ENCODE assay signal across 22 cellular contexts in genomic region chr1:171532520-171532919, GRCh38. TPM values are rescaled to one million over a fixed set of nuclear protein-coding genes. Genes with fewer than 3 reads are reported as not detected.
DNase-seq lines count a peak whose midpoint lies in the region; ATAC-seq and TF ChIP-seq lines count a peak whose summit lies in the region.
"Had no signal": no experiment of that assay in that cellular context is flagged by ENCODE, and none has a peak within 500 bp of the region (broad histone marks: within the 10 kb centered on the region; RNA-seq: fewer than 3 reads in every experiment).

No MANE protein-coding gene starts in this region.

- POLR2A ChIA-PET in PC-9 (lab: Charles Lee; ENCODE audit: unreplicated experiment): interaction anchor here (0.6 kb wide), 1 partner anchor 50 kb away, joined by 5 read pairs; no protein-coding TSS in a partner anchor

- H3K27ac ChIP-seq in PC-9: no peak overlapping the region
- H3K27ac ChIP-seq: body of pancreas, gastroesophageal sphincter, neutrophil, psoas muscle, thoracic aorta, vagina had no signal

- H3K4me3 Mint-ChIP-seq in stimulated activated naive CD8-positive, alpha-beta T cell treated with anti-CD3 and anti-CD28 coated beads, Interleukin-15, Interleukin-2, amounts not matched to agents 100 ng/mL and 50 ng/mL, for 24 hours: peak overlapping the region; percentile 22
- H3K4me3 Mint-ChIP-seq in endothelial cell (ENCODE audit: unreplicated experiment): peak overlapping the region; percentile 3

- peaks cover 82% of the 10 kb centered on the region for H3K36me3 Mint-ChIP-seq in stimulated activated naive CD8-positive, alpha-beta T cell treated with anti-CD3 and anti-CD28 coated beads, Interleukin-15, Interleukin-2, amounts not matched to agents 100 ng/mL and 50 ng/mL, for 24 hours (ENCODE audit: low read depth)
- peaks cover 49% of the 10 kb centered on the region for H3K36me3 Mint-ChIP-seq in endothelial cell (ENCODE audit: low read depth, unreplicated experiment)

- TF ChIP-seq CTCF in PC-9 (conservative IDR thresholded peaks at IDR 0.05) (no peak), endothelial cell (IDR thresholded peaks at IDR 0.05; ENCODE audit: unreplicated experiment) (no peak)

- H3K79me2 ChIP-seq in PC-9 (ENCODE audit: low read depth): no peaks in the 10 kb centered on the region

- no peaks in the 10 kb centered on the region for H3K9me2 ChIP-seq in PC-9 (ENCODE audit: insufficient read depth)

- no peak for DNase-seq in stimulated activated naive CD8-positive, alpha-beta T cell treated with anti-CD3 and anti-CD28 coated beads, Interleukin-15, Interleukin-2, amounts not matched to agents 100 U/mL and 50 U/mL, for 24 hours
- no peak for DNase-seq in PC-9
- DNase-seq in endothelial cell (ENCODE audit: low spot score): no peak
- no peak for DNase-seq in stimulated activated CD8-positive, alpha-beta memory T cell treated with anti-CD3 and anti-CD28 coated beads, Interleukin-4, amount 100 ng/mL, for 48 hours
- DNase-seq in erythroblast (lab: John Stamatoyannopoulos, UW): no peak
- DNase-seq in DMS 273 treated with DMSO at 0.1 percent for 48 hours (lab: John Stamatoyannopoulos, UW): no peak
- DNase-seq: body of pancreas; effector memory CD4-positive, alpha-beta T cell; GOT3; hypothalamus; left ventricle myocardium superior; mucosa of descending colon; NCI-H1105 treated with DMSO at 0.1 percent for 48 hours; NCI-H2081; NCI-H446 treated with DMSO at 0.1 percent for 48 hours; psoas muscle; SIG-M5 had no signal

- H2AFZ ChIP-seq in PC-9: no peak overlapping the region

- no peaks in the 10 kb centered on the region for H3K27me3 Mint-ChIP-seq in stimulated activated naive CD8-positive, alpha-beta T cell treated with anti-CD3 and anti-CD28 coated beads, Interleukin-15, Interleukin-2, amounts not matched to agents 100 ng/mL and 50 ng/mL, for 24 hours
- peaks cover 1% of the 10 kb centered on the region for H3K27me3 Mint-ChIP-seq in endothelial cell (ENCODE audit: unreplicated experiment)

- H3K9me3 ChIP-seq in PC-9 (ENCODE audit: insufficient read depth, low read depth): no peaks in the 10 kb centered on the region
- H3K9me3 ChIP-seq: body of pancreas, gastroesophageal sphincter, mucosa of descending colon, neutrophil, psoas muscle, thoracic aorta, vagina had no signal

- H3K4me1 Mint-ChIP-seq in stimulated activated naive CD8-positive, alpha-beta T cell treated with anti-CD3 and anti-CD28 coated beads, Interleukin-15, Interleukin-2, amounts not matched to agents 100 ng/mL and 50 ng/mL, for 24 hours (ENCODE audit: low read depth): no peaks in the 10 kb centered on the region
- H3K4me1 Mint-ChIP-seq in endothelial cell (ENCODE audit: unreplicated experiment): no peaks in the 10 kb centered on the region

- no peak for TF ChIP-seq POLR2A in erythroblast (IDR thresholded peaks at IDR 0.05; ENCODE audit: low read length)

- ATAC-seq in stimulated activated naive CD8-positive, alpha-beta T cell treated with anti-CD3 and anti-CD28 coated beads, Interleukin-15, Interleukin-2, amounts not matched to agents 100 U/mL and 50 U/mL, for 24 hours: no peak
- ATAC-seq: body of pancreas, gastroesophageal sphincter, left ventricle myocardium superior, mucosa of descending colon, psoas muscle had no signal

- peaks cover 57% of the 10 kb centered on the region for H3K36me3 ChIP-seq in PC-9 (ENCODE audit: low read depth)

- peaks cover 29% of the 10 kb centered on the region for H4K20me1 ChIP-seq in PC-9 (ENCODE audit: insufficient read depth)

- H3K27me3 ChIP-seq in PC-9 (ENCODE audit: insufficient read depth, low read depth): no peaks in the 10 kb centered on the region
- H3K27me3 ChIP-seq: body of pancreas, gastroesophageal sphincter, neutrophil, vagina had no signal

- TSS peak; percentile 83 for BruUV-seq in PC-9 (replicated peaks; lab: Mats Ljungman, UMichigan)

- H3F3A ChIP-seq in PC-9 (ENCODE audit: insufficient read depth, low read depth): no peaks in the 10 kb centered on the region; the same call in 1 of the 2 replicates

- intact Hi-C loops in PC-9 (cut with micrococcal nuclease; ENCODE audit: unreplicated experiment): no loop called here

- CTCF ChIA-PET in PC-9 (lab: Charles Lee): no interaction called here

- H3K4me1 ChIP-seq in PC-9 (replicated peaks; ENCODE audit: insufficient read depth): no peaks in the 10 kb centered on the region
- H3K4me1 ChIP-seq: body of pancreas, gastroesophageal sphincter, psoas muscle, vagina had no signal

- no peak overlapping the region for H3K4me3 ChIP-seq in PC-9
- H3K4me3 ChIP-seq: body of pancreas, gastroesophageal sphincter, mucosa of descending colon, psoas muscle, thoracic aorta, vagina had no signal

- H3K9me3 Mint-ChIP-seq in stimulated activated naive CD8-positive, alpha-beta T cell treated with anti-CD3 and anti-CD28 coated beads, Interleukin-15, Interleukin-2, amounts not matched to agents 100 ng/mL and 50 ng/mL, for 24 hours: no peaks in the 10 kb centered on the region
- H3K9me3 Mint-ChIP-seq in endothelial cell (ENCODE audit: unreplicated experiment): no peaks in the 10 kb centered on the region

- H3K27ac Mint-ChIP-seq in stimulated activated naive CD8-positive, alpha-beta T cell treated with anti-CD3 and anti-CD28 coated beads, Interleukin-15, Interleukin-2, amounts not matched to agents 100 ng/mL and 50 ng/mL, for 24 hours: peak overlapping the region; percentile 36
- H3K27ac Mint-ChIP-seq in endothelial cell (ENCODE audit: unreplicated experiment): no peak overlapping the region

- H3K4me2 ChIP-seq in PC-9: no peak overlapping the region

RNA-seq across cellular contexts. Expression of gene PRRC2C, which starts 47.2 kb away (rescaled TPM):
- 99.2 and 136 TPM in 2 replicates for total RNA-seq in PC-9 (2021)
- 248 TPM for total RNA-seq in endothelial cell (ENCODE audit: unreplicated experiment)
